ENCODE assay signal across 21 cellular contexts in genomic region chrX:146454363-146454762, GRCh38.
"Had no signal": no experiment of that assay in that cellular context is flagged by ENCODE, and none has a peak within 500 bp of the region (broad histone marks: within the 10 kb centered on the region; RNA-seq: fewer than 3 reads in every experiment).

No MANE protein-coding gene starts in this region.

- H3K36me3 ChIP-seq: esophagus muscularis mucosa, gastroesophageal sphincter, heart left ventricle, left ventricle myocardium inferior, lower lobe of right lung had no signal

- H3K9me3 ChIP-seq: esophagus muscularis mucosa, gastroesophageal sphincter, heart left ventricle, left ventricle myocardium inferior, lower lobe of right lung, mucosa of descending colon had no signal

- H3K4me3 ChIP-seq: coronary artery, dorsolateral prefrontal cortex, esophagus muscularis mucosa, gastroesophageal sphincter, heart left ventricle, hepatocyte, left ventricle myocardium inferior, lower lobe of right lung, mucosa of descending colon had no signal

- H3K4me2 ChIP-seq: hepatocyte had no signal

- ATAC-seq: foreskin keratinocyte, gastroesophageal sphincter, heart left ventricle, left cardiac atrium, lower lobe of right lung, mucosa of descending colon had no signal

- DNase-seq: dermis blood vessel endothelial cell; dorsolateral prefrontal cortex; effector CD4-positive, alpha-beta T cell; effector memory CD4-positive, alpha-beta T cell; foreskin keratinocyte; heart left ventricle; hypothalamus; immature natural killer cell; islet precursor cell; left cardiac atrium; left ventricle myocardium inferior; lower lobe of right lung; mesenchymal stem cell; mucosa of descending colon; naive B cell had no signal

- H3K27ac ChIP-seq: coronary artery, dorsolateral prefrontal cortex, esophagus muscularis mucosa, foreskin keratinocyte, gastroesophageal sphincter, heart left ventricle, hepatocyte, left ventricle myocardium inferior, lower lobe of right lung had no signal

- FAIRE-seq: endothelial cell of umbilical vein, frontal cortex had no signal

- H3K79me2 ChIP-seq: hepatocyte had no signal

- H3K4me1 ChIP-seq: esophagus muscularis mucosa, foreskin keratinocyte, gastroesophageal sphincter, heart left ventricle, left ventricle myocardium inferior, lower lobe of right lung had no signal

- H3K27me3 ChIP-seq: esophagus muscularis mucosa, foreskin keratinocyte, gastroesophageal sphincter, heart left ventricle, hepatocyte had no signal

- H2AFZ ChIP-seq: hepatocyte had no signal
